11 cellular contexts compared by ENCODE assay signal in the genomic region with DNA sequence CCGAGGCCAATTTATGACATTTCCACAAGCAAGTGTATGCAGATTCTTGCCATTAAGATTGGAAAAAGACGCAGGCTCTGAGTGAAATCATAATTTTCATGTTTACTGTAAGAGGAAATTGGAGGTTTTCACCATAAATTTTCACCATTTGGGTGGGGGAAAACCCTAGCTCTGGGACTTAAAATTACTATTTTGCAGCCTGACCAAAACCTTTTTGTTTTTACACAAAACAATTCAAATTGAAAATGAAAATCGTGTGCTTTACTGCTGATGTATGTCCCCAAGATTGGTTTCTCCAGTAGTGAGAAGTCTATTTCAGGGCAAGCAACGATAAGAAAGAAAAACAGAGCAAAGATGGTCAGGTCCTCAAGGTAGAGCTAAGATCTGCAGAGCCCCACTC.
DNase-seq lines count a peak whose midpoint lies in the region; ATAC-seq, FAIRE-seq and TF ChIP-seq lines count a peak whose summit lies in the region.
"Had no signal": no experiment of that assay in that cellular context is flagged by ENCODE, and none has a peak within 500 bp of the region (broad histone marks: within the 10 kb centered on the region; RNA-seq: fewer than 3 reads in every experiment).

No MANE protein-coding gene starts in this region.

- H3K27me3 ChIP-seq in effector memory CD4-positive, alpha-beta T cell (replicated peaks; ENCODE audit: control insufficient read depth, insufficient read depth, low read length, poor library complexity, severe bottlenecking): no peaks in the 10 kb centered on the region
- no peaks in the 10 kb centered on the region for H3K27me3 ChIP-seq in dorsolateral prefrontal cortex
- H3K27me3 ChIP-seq in left lung: no peaks in the 10 kb centered on the region
- H3K27me3 ChIP-seq: gastroesophageal sphincter had no signal

- no peak for TF ChIP-seq CTCF in GM12864 (IDR thresholded peaks at IDR 0.05; ENCODE audit: low read depth, low read length, missing control alignments)
- no peak for TF ChIP-seq CTCF in dorsolateral prefrontal cortex (IDR thresholded peaks at IDR 0.05 in 54 of 56, conservative IDR thresholded peaks at IDR 0.05 in 2 of 56; ENCODE audit: low read depth in 1 of 56, partially characterized antibody in 56 of 56)
- TF ChIP-seq CTCF in left lung (IDR thresholded peaks at IDR 0.05): no peak
- no peak for TF ChIP-seq CTCF in kidney (IDR thresholded peaks at IDR 0.05; ENCODE audit: borderline replicate concordance, extremely low read depth, insufficient read depth)

- ATAC-seq in GM19043 (IDR thresholded peaks at IDR 0.05; ENCODE audit: low read depth, unreplicated experiment) (peak; percentile 56), HG03095 (IDR thresholded peaks at IDR 0.05; ENCODE audit: unreplicated experiment) (peak; percentile 78), left lung (no peak), HG03135 (IDR thresholded peaks at IDR 0.05; ENCODE audit: unreplicated experiment) (no peak)
- ATAC-seq: gastroesophageal sphincter, right cardiac atrium had no signal

- peaks cover 5% of the 10 kb centered on the region for H3K36me3 ChIP-seq in effector memory CD4-positive, alpha-beta T cell (ENCODE audit: control insufficient read depth, insufficient read depth, low read length)
- H3K36me3 ChIP-seq in left lung: no peaks in the 10 kb centered on the region
- H3K36me3 ChIP-seq in kidney (ENCODE audit: control insufficient read depth in 1 of 2, insufficient read depth in 2 of 2, low read length in 2 of 2): no peaks in the 10 kb centered on the region
- H3K36me3 ChIP-seq: gastroesophageal sphincter had no signal

- H3K9ac ChIP-seq in kidney (ENCODE audit: low read length in 2 of 2): no peak overlapping the region

- FAIRE-seq in kidney (lab: Jason Lieb, UNC): no peak

- peak overlapping the region; percentile 14 for H3K27ac ChIP-seq in effector memory CD4-positive, alpha-beta T cell (ENCODE audit: insufficient read depth, low read length, poor library complexity, severe bottlenecking)
- H3K27ac ChIP-seq in dorsolateral prefrontal cortex (no peak overlapping the region), left lung (no peak overlapping the region), kidney (ENCODE audit: low read depth in 2 of 2, low read length in 2 of 2) (no peak overlapping the region)

- DNase-seq in GM12864 (ENCODE audit: low read depth): peak; percentile 1
- DNase-seq in effector memory CD4-positive, alpha-beta T cell: no peak
- DNase-seq in dorsolateral prefrontal cortex: no peak
- no peak for DNase-seq in left lung
- DNase-seq in kidney: no peak
- DNase-seq: COR-L47, right cardiac atrium had no signal

- no peaks in the 10 kb centered on the region for H3K9me3 ChIP-seq in effector memory CD4-positive, alpha-beta T cell (ENCODE audit: control insufficient read depth, low read length)
- no peaks in the 10 kb centered on the region for H3K9me3 ChIP-seq in left lung
- H3K9me3 ChIP-seq in kidney (ENCODE audit: control insufficient read depth in 1 of 2, low read length in 2 of 2): no peaks in the 10 kb centered on the region
- H3K9me3 ChIP-seq: gastroesophageal sphincter had no signal

- intact Hi-C loops in dorsolateral prefrontal cortex (cut with DNase I): loop anchor here (5.0 to 10.0 kb wide), 3 partner anchors 236 to 296 kb away; no protein-coding TSS in a partner anchor
- intact Hi-C loops in left lung (cut with DNase I): no loop called here
- intact Hi-C loops in kidney (cut with DNase I): no loop called here

- H3K4me3 ChIP-seq in GM12864 (ENCODE audit: low read depth, low read length) (no peak overlapping the region), dorsolateral prefrontal cortex (no peak overlapping the region), left lung (no peak overlapping the region), kidney (ENCODE audit: low read length in 2 of 2) (no peak overlapping the region)
- H3K4me3 ChIP-seq in effector memory CD4-positive, alpha-beta T cell (ENCODE audit: insufficient read depth, low read depth, low read length, poor library complexity, severe bottlenecking): peak overlapping the region; percentile 7
- H3K4me3 ChIP-seq: gastroesophageal sphincter had no signal

- H3K4me1 ChIP-seq in effector memory CD4-positive, alpha-beta T cell (ENCODE audit: control insufficient read depth, insufficient read depth, low read length, poor library complexity, severe bottlenecking): peaks cover 12% of the 10 kb centered on the region
- peaks cover 0 to 34% of the 10 kb centered on the region in 2 donors for H3K4me1 ChIP-seq in left lung
- H3K4me1 ChIP-seq in kidney (ENCODE audit: control insufficient read depth in 1 of 2, insufficient read depth in 1 of 2, low read depth in 1 of 2, low read length in 2 of 2): no peaks in the 10 kb centered on the region

Comparison
In these comparisons a context has a peak if more than half of its experiments do, and no peak if none do; other contexts are left out.
1. ATAC-seq: peak in GM19043 (single experiment) and HG03095 (single experiment); none in left lung (single experiment) and HG03135 (single experiment).
2. intact Hi-C loops: an anchor here in dorsolateral prefrontal cortex (5.0 to 10.0 kb wide); none called in left lung and kidney.